ENCODE assay signal across 11 cellular contexts in genomic region chr5:164191240-164191639, GRCh38.
A peak's percentile ranks its signal among the peaks of the same experiment; 100 is the strongest.
DNase-seq lines count a peak whose midpoint lies in the region; ATAC-seq and TF ChIP-seq lines count a peak whose summit lies in the region.
"Had no signal": no experiment of that assay in that cellular context is flagged by ENCODE, and none has a peak within 500 bp of the region (broad histone marks: within the 10 kb centered on the region; RNA-seq: fewer than 3 reads in every experiment).

No MANE protein-coding gene starts in this region.

- no peaks in the 10 kb centered on the region for H3K4me1 ChIP-seq in IMR-90 (ENCODE audit: control insufficient read depth, insufficient read depth, low read length)
- H3K4me1 ChIP-seq in colonic mucosa: no peaks in the 10 kb centered on the region

- H3K4me2 ChIP-seq in IMR-90 (ENCODE audit: low read depth, low read length): peak overlapping the region; percentile 4

- no peak overlapping the region for H2BK20ac ChIP-seq in IMR-90 (ENCODE audit: low read depth, low read length)

- H3K4ac ChIP-seq in IMR-90 (ENCODE audit: low read depth, low read length): no peak overlapping the region

- POLR2A ChIA-PET in IMR-90 (lab: Charles Lee; ENCODE audit: unreplicated experiment): no interaction called here

- no peak overlapping the region for H4K8ac ChIP-seq in IMR-90 (ENCODE audit: low read depth in 2 of 2, low read length in 2 of 2)

- BruUV-seq in IMR-90 (replicated peaks; lab: Mats Ljungman, UMichigan): no TSS peak

- H2BK5ac ChIP-seq in IMR-90 (ENCODE audit: low read depth, low read length, poor library complexity, severe bottlenecking): peak overlapping the region; percentile 40

- no peak for TF ChIP-seq POLR2A in IMR-90 (IDR thresholded peaks at IDR 0.05; ENCODE audit: low read depth, low read length)

- intact Hi-C loops in IMR-90 (cut with micrococcal nuclease): no loop called here
- intact Hi-C loops in colonic mucosa (cut with DNase I): no loop called here

- no peak overlapping the region for H3K18ac ChIP-seq in IMR-90 (ENCODE audit: low read depth, low read length)

- WGBS in IMR-90 (ENCODE audit: extremely low coverage in 2 of 2, insufficient read length in 1 of 2), 2 experiments: 0% methylated on average over 1 of the region's 3 CpGs; no CpG with 5 or more reads in 1 of the 2 experiments

- no peaks in the 10 kb centered on the region for H3K79me1 ChIP-seq in IMR-90 (ENCODE audit: low read depth in 1 of 2, low read length in 2 of 2)

- TF ChIP-seq CTCF in IMR-90 (conservative IDR thresholded peaks at IDR 0.05; ENCODE audit: low read depth, low read length): no peak
- TF ChIP-seq CTCF in colonic mucosa (IDR thresholded peaks at IDR 0.05): no peak

- H3K9me1 ChIP-seq in IMR-90 (ENCODE audit: insufficient read depth, low read length): no peaks in the 10 kb centered on the region

- H2AK9ac ChIP-seq in IMR-90 (replicated peaks; ENCODE audit: low read depth, low read length, poor library complexity): no peak overlapping the region

- no peak overlapping the region for H3K4me3 ChIP-seq in IMR-90 (ENCODE audit: insufficient read depth, low read depth, low read length)
- H3K4me3 ChIP-seq in colonic mucosa: no peak overlapping the region

- H3K27me3 ChIP-seq in IMR-90 (ENCODE audit: control insufficient read depth, insufficient read depth, low read length): no peaks in the 10 kb centered on the region
- H3K27me3 ChIP-seq in colonic mucosa: no peaks in the 10 kb centered on the region

- no peak overlapping the region for H2BK120ac ChIP-seq in IMR-90 (ENCODE audit: low read depth, low read length)

- no peak overlapping the region for H3K14ac ChIP-seq in IMR-90 (replicated peaks; ENCODE audit: low read depth, low read length)

- no peak overlapping the region for H2AK5ac ChIP-seq in IMR-90 (ENCODE audit: low read depth, low read length)

- H3K9me3 ChIP-seq in IMR-90 (ENCODE audit: control insufficient read depth, insufficient read depth, low read length): no peaks in the 10 kb centered on the region
- H3K9me3 ChIP-seq in colonic mucosa: no peaks in the 10 kb centered on the region

- no peak overlapping the region for H4K91ac ChIP-seq in IMR-90 (ENCODE audit: insufficient read depth, low read depth, low read length)

- no peak for TF ChIP-seq RAD21 in IMR-90 (IDR thresholded peaks at IDR 0.05; ENCODE audit: low read length)

- no peak overlapping the region for H2BK15ac ChIP-seq in IMR-90 (ENCODE audit: low read depth, low read length)

- H4K5ac ChIP-seq in IMR-90 (ENCODE audit: low read depth, low read length): no peak overlapping the region

- peak; percentile 80 for ATAC-seq in IMR-90 (ENCODE audit: low read depth)
- no peak for ATAC-seq in GM19035 (IDR thresholded peaks at IDR 0.05; ENCODE audit: unreplicated experiment)

- dilution Hi-C loops in IMR-90 (cut with HindIII; ENCODE audit: low sequenced_read_pairs, unreplicated experiment): no loop called here

- DNase-seq in A172 (ENCODE audit: low spot score) (peak; percentile 18), IMR-90 (peak; percentile 82), colonic mucosa (peak; percentile 51), medulla oblongata (ENCODE audit: extremely low spot score) (peak; percentile 3), AG20443 (ENCODE audit: low spot score) (no peak), HuH-7.5 (ENCODE audit: low spot score) (no peak)
- DNase-seq in activated effector memory CD4-positive, alpha-beta T cell treated with Interleukin-2 at 50 U/mL for 16 hours: no peak
- DNase-seq: GOT3, NCI-H1417, NCI-H82 had no signal

- in situ Hi-C loops in IMR-90 (cut with MboI; ENCODE audit: low sequenced_read_pairs): no loop called here

- H3K23ac ChIP-seq in IMR-90 (ENCODE audit: low read depth, low read length): no peak overlapping the region

- no peak overlapping the region for H2AFZ ChIP-seq in IMR-90 (replicated peaks; ENCODE audit: low read length, poor library complexity)

- H3K36me3 ChIP-seq in IMR-90 (ENCODE audit: control insufficient read depth, insufficient read depth, low read length): no peaks in the 10 kb centered on the region
- H3K36me3 ChIP-seq in colonic mucosa: no peaks in the 10 kb centered on the region

- CTCF ChIA-PET in IMR-90 (lab: Yijun Ruan, JAX): no interaction called here

- H3K27ac ChIP-seq in IMR-90 (ENCODE audit: insufficient read depth, low read length): no peak overlapping the region
- no peak overlapping the region for H3K27ac ChIP-seq in colonic mucosa

- no peaks in the 10 kb centered on the region for H4K20me1 ChIP-seq in IMR-90 (ENCODE audit: insufficient read depth, low read length)

- no peak overlapping the region for H3K56ac ChIP-seq in IMR-90 (ENCODE audit: extremely low read depth, insufficient read depth, low read length)

- H3K9ac ChIP-seq in IMR-90 (ENCODE audit: low read depth, low read length): no peak overlapping the region
- no peak overlapping the region for H3K9ac ChIP-seq in colonic mucosa (ENCODE audit: low read depth in 2 of 2, low read length in 2 of 2)

TF ChIP-seq in IMR-90, 13 proteins besides CTCF, POLR2A, EP300 and RAD21:
- TF ChIP-seq ELK1 (IDR thresholded peaks at IDR 0.05; ENCODE audit: borderline replicate concordance, low read depth, low read length) (no peak), BHLHE40 (IDR thresholded peaks at IDR 0.05; ENCODE audit: low read depth, low read length) (peak; percentile 77; the same call in 1 of the 2 replicates)

Comparison
In these comparisons a context has a peak if more than half of its experiments do, and no peak if none do; other contexts are left out.
1. DNase-seq: peak in A172 (single experiment), IMR-90 (single experiment), colonic mucosa (single experiment) and medulla oblongata (single experiment); none in AG20443 (single experiment), activated effector memory CD4-positive, alpha-beta T cell treated with Interleukin-2 at 50 U/mL for 16 hours (single experiment) and HuH-7.5 (single experiment).